In the genomic region with DNA sequence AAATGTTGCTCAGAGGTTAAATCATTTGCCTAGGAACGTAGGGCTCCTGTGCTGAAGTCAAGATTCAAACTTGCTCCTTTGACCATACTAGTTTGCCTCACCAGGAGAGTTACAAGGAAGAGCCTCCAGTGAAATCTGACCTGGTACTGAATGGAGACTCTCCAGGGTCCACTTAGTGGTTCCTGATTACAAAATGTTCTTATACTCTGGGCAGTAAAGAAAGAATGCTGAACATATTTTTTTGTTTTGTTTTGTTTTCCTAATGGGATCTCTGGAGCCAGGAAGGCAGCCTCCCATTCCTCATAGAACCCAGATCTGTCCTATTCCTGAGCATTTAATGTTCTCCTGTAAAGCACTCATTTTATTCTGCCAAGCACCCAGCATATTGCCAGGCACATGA, we compare ENCODE assay signal across 25 cellular contexts.
"Had no signal": no experiment of that assay in that cellular context is flagged by ENCODE, and none has a peak within 500 bp of the region (broad histone marks: within the 10 kb centered on the region; RNA-seq: fewer than 3 reads in every experiment).

No MANE protein-coding gene starts in this region.

- H3K36me3 Mint-ChIP-seq: activated CD4-positive, alpha-beta memory T cell treated with anti-CD3 and anti-CD28 coated beads for 36 hours; natural killer cell treated with Interleukin-12 subunit alpha and Interleukin-12 subunit beta and Interleukin-15 and Interleukin-18, amount 100 ng/mL, for 72 hours had no signal

- H3K4me3 Mint-ChIP-seq: activated CD4-positive, alpha-beta memory T cell treated with anti-CD3 and anti-CD28 coated beads for 36 hours; activated CD4-positive, alpha-beta T cell treated with anti-CD3 and anti-CD28 coated beads, Interleukin-2, amount 10 ng/mL, durations not matched to agents 24 days and 14 days; activated T-cell treated with anti-CD3 and anti-CD28 coated beads, Interleukin-2, amount 50 U/mL, for 24 hours; activated T-helper 17 cell treated with anti-CD3 and anti-CD28 coated beads, Interleukin-2, amount 50 U/mL, for 72 hours; central memory CD8-positive, alpha-beta T cell; natural killer cell treated with Interleukin-12 subunit alpha and Interleukin-12 subunit beta and Interleukin-15 and Interleukin-18, amount 100 ng/mL, for 72 hours; T-helper 17 cell had no signal

- H3K27ac ChIP-seq: epithelial cell of prostate, gastroesophageal sphincter, hepatocyte, left ventricle myocardium inferior, right atrium auricular region, thoracic aorta had no signal

- H2AFZ ChIP-seq: hepatocyte had no signal

- H3K4me2 ChIP-seq: hepatocyte had no signal

- H3K27me3 ChIP-seq: hepatocyte, right atrium auricular region had no signal

- H3K4me1 ChIP-seq: gastroesophageal sphincter, left ventricle myocardium inferior, right atrium auricular region had no signal

- H3K27ac Mint-ChIP-seq: activated CD4-positive, alpha-beta memory T cell treated with anti-CD3 and anti-CD28 coated beads for 36 hours; activated CD4-positive, alpha-beta T cell treated with anti-CD3 and anti-CD28 coated beads, Interleukin-2, amount 10 ng/mL, durations not matched to agents 24 days and 14 days; activated T-cell treated with anti-CD3 and anti-CD28 coated beads, Interleukin-2, amount 50 U/mL, for 24 hours; activated T-helper 17 cell treated with anti-CD3 and anti-CD28 coated beads, Interleukin-2, amount 50 U/mL, for 72 hours; natural killer cell treated with Interleukin-12 subunit alpha and Interleukin-12 subunit beta and Interleukin-15 and Interleukin-18, amount 100 ng/mL, for 72 hours; T-helper 17 cell had no signal

- H3K9me3 ChIP-seq: gastroesophageal sphincter, left ventricle myocardium inferior, mucosa of descending colon, right atrium auricular region, thoracic aorta had no signal

- H3K4me1 Mint-ChIP-seq: activated CD4-positive, alpha-beta T cell treated with anti-CD3 and anti-CD28 coated beads, Interleukin-2, amount 10 ng/mL, durations not matched to agents 24 days and 14 days; activated T-helper 17 cell treated with anti-CD3 and anti-CD28 coated beads, Interleukin-2, amount 50 U/mL, for 72 hours; central memory CD8-positive, alpha-beta T cell; T-helper 17 cell had no signal

- ATAC-seq: activated T-helper 17 cell treated with anti-CD3 and anti-CD28 coated beads, Interleukin-2, amount 50 U/mL, for 72 hours; gastroesophageal sphincter; mucosa of descending colon; natural killer cell treated with Interleukin-12 subunit alpha and Interleukin-12 subunit beta and Interleukin-15 and Interleukin-18, amount 100 ng/mL, for 72 hours; T-helper 17 cell had no signal

- H3K9me3 Mint-ChIP-seq: activated CD4-positive, alpha-beta memory T cell treated with anti-CD3 and anti-CD28 coated beads for 36 hours; activated CD4-positive, alpha-beta T cell treated with anti-CD3 and anti-CD28 coated beads, Interleukin-2, amount 10 ng/mL, durations not matched to agents 24 days and 14 days; activated T-cell treated with anti-CD3 and anti-CD28 coated beads, Interleukin-2, amount 50 U/mL, for 24 hours; activated T-helper 17 cell treated with anti-CD3 and anti-CD28 coated beads, Interleukin-2, amount 50 U/mL, for 72 hours; central memory CD8-positive, alpha-beta T cell; natural killer cell treated with Interleukin-12 subunit alpha and Interleukin-12 subunit beta and Interleukin-15 and Interleukin-18, amount 100 ng/mL, for 72 hours had no signal

- H3K36me3 ChIP-seq: gastroesophageal sphincter, left ventricle myocardium inferior, right atrium auricular region, thoracic aorta had no signal

- DNase-seq: activated CD4-positive, alpha-beta memory T cell treated with anti-CD3 and anti-CD28 coated beads for 36 hours; activated CD4-positive, alpha-beta T cell treated with anti-CD3 and anti-CD28 coated beads, Interleukin-2, amount 10 ng/mL, durations not matched to agents 24 days and 14 days; activated CD4-positive, CD25-positive, alpha-beta regulatory T cell treated with anti-CD3 and anti-CD28 coated beads, Interleukin-2, amount 50 U/mL, for 72 hours; activated CD8-positive, alpha-beta memory T cell treated with anti-CD3 and anti-CD28 coated beads, Interleukin-2, amount 50 U/mL, for 48 hours; activated gamma-delta T cell treated with Interleukin-2 at 50 U/mL for 16 hours; activated naive CD4-positive, alpha-beta T cell treated with anti-CD3 and anti-CD28 coated beads, Interleukin-2, amount 50 U/mL, for 16 hours; activated T-cell treated with anti-CD3 and anti-CD28 coated beads, Interleukin-2, amount 50 U/mL, for 24 hours; effector CD8-positive, alpha-beta T cell; islet precursor cell; left ventricle myocardium inferior; mucosa of descending colon; stimulated activated CD4-positive, alpha-beta T cell treated with anti-CD3 and anti-CD28 coated beads, Interleukin-2, amount 100 ng/mL, for 48 hours; stimulated activated naive CD4-positive, alpha-beta T cell treated with Interleukin-2 at 50 U/mL for 16 hours; T-helper 17 cell; T1000; trophoblast cell had no signal

- H3K27me3 Mint-ChIP-seq: activated CD4-positive, alpha-beta T cell treated with anti-CD3 and anti-CD28 coated beads, Interleukin-2, amount 10 ng/mL, durations not matched to agents 24 days and 14 days had no signal

- H3K4me3 ChIP-seq: gastroesophageal sphincter, hepatocyte, left ventricle myocardium inferior, lung, mucosa of descending colon, right atrium auricular region, thoracic aorta had no signal

- H3K79me2 ChIP-seq: hepatocyte had no signal
